Comparison of ENCODE assay signal across 9 cellular contexts in genomic region chr22:23752090-23752691, GRCh38. TPM values are rescaled to one million over a fixed set of nuclear protein-coding genes. Genes with fewer than 3 reads are reported as not detected.
A peak's percentile ranks its signal among the peaks of the same experiment; 100 is the strongest.
DNase-seq lines count a peak whose midpoint lies in the region; ATAC-seq and TF ChIP-seq lines count a peak whose summit lies in the region.
"Had no signal": no experiment of that assay in that cellular context is flagged by ENCODE, and none has a peak within 500 bp of the region (broad histone marks: within the 10 kb centered on the region; RNA-seq: fewer than 3 reads in every experiment).

No MANE protein-coding gene starts in this region.

- H3K36me3 ChIP-seq in CD8-positive, alpha-beta memory T cell (ENCODE audit: insufficient read depth, low read length): no peaks in the 10 kb centered on the region
- H3K36me3 ChIP-seq in SU-DHL-6 (ENCODE audit: low read length) (no peaks in the 10 kb centered on the region), mesendoderm (ENCODE audit: control insufficient read depth, insufficient read depth, low read length) (no peaks in the 10 kb centered on the region)
- H3K36me3 ChIP-seq: lower lobe of right lung had no signal

- H3K18ac ChIP-seq in mesendoderm (ENCODE audit: low read length): no peak overlapping the region

- H3K9ac ChIP-seq in SU-DHL-6 (ENCODE audit: low read length) (peak overlapping the region; percentile 93), mesendoderm (ENCODE audit: low read length) (no peak overlapping the region)

- H3K4me1 ChIP-seq in CD8-positive, alpha-beta memory T cell (ENCODE audit: insufficient read depth, low read length): peaks cover 7% of the 10 kb centered on the region
- peaks cover 2% of the 10 kb centered on the region for H3K4me1 ChIP-seq in mesendoderm (ENCODE audit: control insufficient read depth, low read depth, low read length)

- no peak overlapping the region for H4K8ac ChIP-seq in mesendoderm (ENCODE audit: low read depth, low read length)

- no peaks in the 10 kb centered on the region for H3K79me1 ChIP-seq in mesendoderm (ENCODE audit: low read length)

- peaks cover 47% of the 10 kb centered on the region for H3F3A ChIP-seq in SU-DHL-6 (ENCODE audit: insufficient read depth)

- H2BK5ac ChIP-seq in mesendoderm (ENCODE audit: low read length): no peak overlapping the region

- peak overlapping the region; percentile 90 for H3K4me2 ChIP-seq in SU-DHL-6 (ENCODE audit: low read depth, low read length, poor library complexity, severe bottlenecking)
- no peak overlapping the region for H3K4me2 ChIP-seq in mesendoderm (ENCODE audit: low read length)

- WGBS in mesendoderm (ENCODE audit: extremely low coverage, insufficient coverage, low lambda C conversion rate): no CpG with 5 or more reads among the region's 9 CpGs

- peak overlapping the region in 4 of 8 donors; percentile 68 to 85 (median 76) for H3K27ac Mint-ChIP-seq in CD8-positive, alpha-beta memory T cell

- no peaks in the 10 kb centered on the region for H4K20me1 ChIP-seq in SU-DHL-6 (ENCODE audit: low read depth, low read length)

- ATAC-seq in GM18520 (IDR thresholded peaks at IDR 0.05; ENCODE audit: unreplicated experiment) (no peak), GM21515 (IDR thresholded peaks at IDR 0.05; ENCODE audit: unreplicated experiment) (no peak)

- peak; percentile 40 for TF ChIP-seq POLR2A in GM19099 (IDR thresholded peaks at IDR 0.05; ENCODE audit: extremely low read depth, insufficient read length, low read depth)

- TF ChIP-seq CTCF in SU-DHL-6 (IDR thresholded peaks at IDR 0.05; ENCODE audit: insufficient read depth, low read length, poor library complexity, severe bottlenecking): no peak

- DNase-seq in CD8-positive, alpha-beta memory T cell: no peak
- DNase-seq in mesendoderm: no peak
- no peak for DNase-seq in retina
- no peak for DNase-seq in NCI-H526 (lab: John Stamatoyannopoulos, UW)
- DNase-seq: lower lobe of right lung had no signal

- no peaks in the 10 kb centered on the region for H3K9me2 ChIP-seq in SU-DHL-6 (replicated peaks; ENCODE audit: insufficient read depth, low read length)

- peaks cover 11 to 17% (median 17%) of the 10 kb centered on the region in 3 donors for H3K4me1 Mint-ChIP-seq in CD8-positive, alpha-beta memory T cell

- H3K4me3 ChIP-seq in CD8-positive, alpha-beta memory T cell (ENCODE audit: low read length): no peak overlapping the region
- peak overlapping the region; percentile 80 for H3K4me3 ChIP-seq in SU-DHL-6 (ENCODE audit: insufficient read depth, low read length, poor library complexity, severe bottlenecking)
- H3K4me3 ChIP-seq in mesendoderm (ENCODE audit: low read length): no peak overlapping the region

- POLR2A ChIA-PET in CD8-positive, alpha-beta memory T cell (lab: Charles Lee): no interaction called here

- H3K9me3 ChIP-seq in CD8-positive, alpha-beta memory T cell (ENCODE audit: low read length): no peaks in the 10 kb centered on the region
- H3K9me3 ChIP-seq in SU-DHL-6 (ENCODE audit: insufficient read depth, low read length): no peaks in the 10 kb centered on the region
- H3K9me3 ChIP-seq: lower lobe of right lung had no signal

- peak overlapping the region; percentile 38 for H2AK5ac ChIP-seq in mesendoderm (ENCODE audit: low read length)

- no peaks in the 10 kb centered on the region for H3K27me3 ChIP-seq in CD8-positive, alpha-beta memory T cell (ENCODE audit: insufficient read depth, low read length, poor library complexity, severe bottlenecking)
- no peaks in the 10 kb centered on the region for H3K27me3 ChIP-seq in SU-DHL-6 (ENCODE audit: low read length)
- no peaks in the 10 kb centered on the region for H3K27me3 ChIP-seq in mesendoderm (ENCODE audit: insufficient read depth, low read length, poor library complexity)

- H4K5ac ChIP-seq in mesendoderm (ENCODE audit: low read length): no peak overlapping the region

- no peaks in the 10 kb centered on the region for H3K9me3 Mint-ChIP-seq in CD8-positive, alpha-beta memory T cell

- H3K4ac ChIP-seq in mesendoderm (ENCODE audit: low read depth, low read length): no peak overlapping the region

- H3K79me2 ChIP-seq in SU-DHL-6 (ENCODE audit: insufficient read depth, low read length): peaks cover 7% of the 10 kb centered on the region; the same call in 1 of the 2 replicates
- H3K79me2 ChIP-seq in mesendoderm (ENCODE audit: control insufficient read depth, insufficient read depth, low read length): no peaks in the 10 kb centered on the region

- H3K36me3 Mint-ChIP-seq in CD8-positive, alpha-beta memory T cell: peaks cover 0 to 3% (median 0%) of the 10 kb centered on the region in 3 donors

- H3K4me3 Mint-ChIP-seq in CD8-positive, alpha-beta memory T cell: peak overlapping the region; percentile 68 to 90 (median 77)

- H3K27ac ChIP-seq in CD8-positive, alpha-beta memory T cell (ENCODE audit: low read depth, low read length): peak overlapping the region; percentile 67
- H3K27ac ChIP-seq in SU-DHL-6 (ENCODE audit: low read depth, low read length) (peak overlapping the region; percentile 92), mesendoderm (ENCODE audit: low read depth, low read length) (no peak overlapping the region)

- no peak overlapping the region for H2AFZ ChIP-seq in SU-DHL-6 (ENCODE audit: low read depth, low read length, severe bottlenecking)

- no peak overlapping the region for H3K23ac ChIP-seq in mesendoderm (ENCODE audit: low read length)

- H3K27me3 Mint-ChIP-seq in CD8-positive, alpha-beta memory T cell: no peaks in the 10 kb centered on the region

- no peak overlapping the region for H2BK120ac ChIP-seq in mesendoderm (ENCODE audit: low read depth, low read length)

- CTCF ChIA-PET in CD8-positive, alpha-beta memory T cell (lab: Charles Lee): interaction anchor here (1.8 kb wide), 1 partner anchor 11 kb away, joined by 7 read pairs; the partner anchor contains the start of gene C22orf15

- H3K56ac ChIP-seq in mesendoderm (ENCODE audit: low read length): no peak overlapping the region

- H2BK15ac ChIP-seq in mesendoderm (replicated peaks; ENCODE audit: low read depth): no peak overlapping the region

RNA-seq across cellular contexts. Expression of gene ZNF70, which starts 1.3 kb away (rescaled TPM):
- 1 to 10 TPM; 3.4 to 3.7 TPM for total RNA-seq in CD8-positive, alpha-beta memory T cell
- 0.35 TPM for polyA plus RNA-seq in CD8-positive, alpha-beta memory T cell
- 1.3 TPM for polyA plus RNA-seq in mesendoderm (2013, experiment 1 of 2)
- polyA plus RNA-seq in mesendoderm (2013, experiment 2 of 2): 1.2 TPM

RNA-seq across cellular contexts. Expression of gene VPREB3, which starts 2.0 kb away (rescaled TPM):
- not detected for total RNA-seq in CD8-positive, alpha-beta memory T cell
- polyA plus RNA-seq in CD8-positive, alpha-beta memory T cell: not detected
- polyA plus RNA-seq in mesendoderm (2013, experiment 1 of 2): 0.22 TPM
- 0.21 TPM for polyA plus RNA-seq in mesendoderm (2013, experiment 2 of 2)
- total RNA-seq: lower lobe of right lung had no signal

RNA-seq across cellular contexts. Expression of gene C22orf15, which starts 10.6 kb away (rescaled TPM):
- total RNA-seq in CD8-positive, alpha-beta memory T cell: under 1 TPM; 0.81 to 0.93 TPM
- polyA plus RNA-seq in CD8-positive, alpha-beta memory T cell: 0.75 TPM
- 1.6 TPM for polyA plus RNA-seq in mesendoderm (2013, experiment 1 of 2)
- 1.7 TPM for polyA plus RNA-seq in mesendoderm (2013, experiment 2 of 2)

RNA-seq across cellular contexts. Expression of gene CHCHD10, which starts 15.6 kb away (rescaled TPM):
- total RNA-seq in CD8-positive, alpha-beta memory T cell: 100 to 1,000 TPM; 172 to 186 TPM
- 34.0 TPM for polyA plus RNA-seq in CD8-positive, alpha-beta memory T cell
- polyA plus RNA-seq in mesendoderm (2013, experiment 1 of 2): 186 TPM
- 187 TPM for polyA plus RNA-seq in mesendoderm (2013, experiment 2 of 2)

RNA-seq across cellular contexts. Expression of gene MMP11, which starts 20.5 kb away (rescaled TPM):
- total RNA-seq in CD8-positive, alpha-beta memory T cell: 1 to 10 TPM in 1 of 2 experiments, under 1 TPM in 1; 0.90 to 1.6 TPM
- 1.9 TPM for polyA plus RNA-seq in CD8-positive, alpha-beta memory T cell
- polyA plus RNA-seq in mesendoderm (2013, experiment 1 of 2): 0.79 TPM
- polyA plus RNA-seq in mesendoderm (2013, experiment 2 of 2): 0.97 TPM
